In the genomic region with DNA sequence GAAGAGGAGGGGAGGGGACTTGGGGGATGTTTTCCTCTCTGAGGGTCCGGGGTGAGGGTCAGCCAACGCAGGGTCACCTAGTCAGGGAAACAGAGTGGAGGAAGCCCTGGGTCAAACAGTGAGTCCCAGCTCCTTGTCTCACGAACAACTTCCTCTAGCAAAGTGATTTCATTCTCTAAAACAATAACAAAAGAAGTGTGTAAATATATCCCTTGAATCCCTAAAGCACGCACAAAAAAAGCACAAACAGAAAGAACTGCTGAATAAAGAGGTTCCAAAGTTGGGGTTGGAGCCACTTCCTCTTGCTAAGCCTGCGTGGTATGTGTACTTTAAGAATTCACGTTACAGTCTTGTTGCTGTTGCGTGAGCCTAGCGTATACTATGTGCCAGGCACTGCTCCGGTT, we compare ENCODE assay signal across 12 cellular contexts. TPM values are rescaled to one million over a fixed set of nuclear protein-coding genes. Genes with fewer than 3 reads are reported as not detected.
DNase-seq lines count a peak whose midpoint lies in the region; ATAC-seq, FAIRE-seq and TF ChIP-seq lines count a peak whose summit lies in the region.
"Had no signal": no experiment of that assay in that cellular context is flagged by ENCODE, and none has a peak within 500 bp of the region (broad histone marks: within the 10 kb centered on the region; RNA-seq: fewer than 3 reads in every experiment).

No MANE protein-coding gene starts in this region.

- H3K9me3 ChIP-seq in astrocyte (ENCODE audit: insufficient read depth, low read depth, low read length), result no peaks in the 10 kb centered on the region

- no peaks in the 10 kb centered on the region for H3K36me3 ChIP-seq in astrocyte (ENCODE audit: insufficient read depth, low read length)

- H3K79me2 ChIP-seq in astrocyte (ENCODE audit: insufficient read depth, low read length), result no peaks in the 10 kb centered on the region

- H3K4me1 Mint-ChIP-seq in astrocyte (ENCODE audit: low read depth, unreplicated experiment), result no peaks in the 10 kb centered on the region

- H3K36me3 Mint-ChIP-seq in astrocyte (ENCODE audit: low read depth, unreplicated experiment), result no peaks in the 10 kb centered on the region

- H3K9ac ChIP-seq in astrocyte (ENCODE audit: low read length), result no peak overlapping the region

- H3K9me3 Mint-ChIP-seq in astrocyte (ENCODE audit: unreplicated experiment), result peaks cover 3% of the 10 kb centered on the region

- H3K4me1 ChIP-seq in astrocyte (ENCODE audit: insufficient read depth, low read length), result no peaks in the 10 kb centered on the region

- no peak for FAIRE-seq in astrocyte (lab: Jason Lieb, UNC)

- H3K4me3 ChIP-seq in HL-60 (replicated peaks; ENCODE audit: insufficient read depth, low read length) (no peak overlapping the region), astrocyte (ENCODE audit: insufficient read depth, low read depth, low read length) (no peak overlapping the region), skeletal muscle cell (ENCODE audit: low read depth, low read length) (no peak overlapping the region)

- ATAC-seq in GM19395 (IDR thresholded peaks at IDR 0.05; ENCODE audit: unreplicated experiment) (no peak), HG02870 (IDR thresholded peaks at IDR 0.05; ENCODE audit: unreplicated experiment) (no peak)

- TF ChIP-seq CTCF in HL-60 (IDR thresholded peaks at IDR 0.05; ENCODE audit: insufficient read depth, low read length) (no peak), astrocyte (IDR thresholded peaks at IDR 0.05; ENCODE audit: insufficient read depth, low read depth, low read length) (no peak)

- H3K27ac ChIP-seq in HL-60 (replicated peaks) (peak overlapping the region; percentile 73), astrocyte (ENCODE audit: low read depth, low read length) (peak overlapping the region; percentile 27)
- H3K27ac ChIP-seq: RWPE1 had no signal

- no peak overlapping the region for H3K4me3 Mint-ChIP-seq in astrocyte (ENCODE audit: unreplicated experiment)

- peak; percentile 38 to 67 for DNase-seq in HL-60 (ENCODE audit: low read depth in 1 of 2, low spot score in 1 of 2)
- no peak for DNase-seq in astrocyte (ENCODE audit: low read depth)
- DNase-seq in hepatic stellate cell (ENCODE audit: low spot score), result peak; percentile 63
- peak; percentile 29 for DNase-seq in skeletal muscle cell (ENCODE audit: low read depth)
- DNase-seq in central memory CD4-positive, alpha-beta T cell, result no peak
- DNase-seq in NCI-H2107 treated with DMSO at 0.1 percent for 48 hours (lab: John Stamatoyannopoulos, UW; ENCODE audit: unreplicated experiment), result no peak
- DNase-seq: activated CD4-positive, alpha-beta T cell treated with anti-CD3 and anti-CD28 coated beads, Interleukin-2, amount 50 U/mL, for 4 hours; NCI-H187 treated with DMSO at 0.1 percent for 48 hours had no signal

- H2AFZ ChIP-seq in astrocyte (ENCODE audit: low read depth, low read length), result peak overlapping the region; percentile 21

- H3K4me2 ChIP-seq in astrocyte (ENCODE audit: low read length), result peak overlapping the region; percentile 28

- H3K27ac Mint-ChIP-seq in astrocyte (ENCODE audit: unreplicated experiment), result no peak overlapping the region

- no peaks in the 10 kb centered on the region for H4K20me1 ChIP-seq in astrocyte (ENCODE audit: insufficient read depth, low read length)

- peaks cover 18% of the 10 kb centered on the region for H3K27me3 Mint-ChIP-seq in astrocyte (ENCODE audit: low read depth, unreplicated experiment)

- H3K27me3 ChIP-seq in HL-60 (ENCODE audit: insufficient read depth, poor library complexity, severe bottlenecking), result no peaks in the 10 kb centered on the region
- no peaks in the 10 kb centered on the region for H3K27me3 ChIP-seq in astrocyte (ENCODE audit: insufficient read depth, low read length)

RNA-seq across cellular contexts. Expression of a gene that starts 1.5 kb away (rescaled TPM):
- not detected in 2 replicates for total RNA-seq in astrocyte

RNA-seq across cellular contexts. Expression of a gene that starts 18.6 kb away (rescaled TPM):
- total RNA-seq in astrocyte, result 13.9 and 17.7 TPM in 2 replicates

RNA-seq across cellular contexts. Expression of a gene that starts 20.8 kb away (rescaled TPM):
- total RNA-seq in astrocyte, result 4.6 and 5.2 TPM in 2 replicates
- total RNA-seq: glomerular endothelial cell had no signal

RNA-seq across cellular contexts. Expression of a gene that starts 55.8 kb away (rescaled TPM):
- total RNA-seq in astrocyte, result 23.6 and 25.7 TPM in 2 replicates

Comparison
In these comparisons a context has a peak if more than half of its experiments do, and no peak if none do; other contexts are left out.
1. DNase-seq: peak in HL-60 (2 of 2), hepatic stellate cell (single experiment) and skeletal muscle cell (single experiment); none in astrocyte (single experiment), central memory CD4-positive, alpha-beta T cell (single experiment) and NCI-H2107 treated with DMSO at 0.1 percent for 48 hours (single experiment).